ENCODE assay signal across 22 cellular contexts in genomic region chr7:151205749-151206148, GRCh38. TPM values are rescaled to one million over a fixed set of nuclear protein-coding genes. Genes with fewer than 3 reads are reported as not detected.
A peak's percentile ranks its signal among the peaks of the same experiment; 100 is the strongest.
DNase-seq lines count a peak whose midpoint lies in the region; ATAC-seq lines count a peak whose summit lies in the region.
"Had no signal": no experiment of that assay in that cellular context is flagged by ENCODE, and none has a peak within 500 bp of the region (broad histone marks: within the 10 kb centered on the region; RNA-seq: fewer than 3 reads in every experiment).

No MANE protein-coding gene starts in this region.

- POLR2A ChIA-PET in CD4-positive, alpha-beta memory T cell (lab: Charles Lee; ENCODE audit: partially characterized antibody): interaction anchor here (1.0 to 2.7 kb wide), 3 partner anchors 21 to 74 kb away, joined by 3 to 25 read pairs (median 8); partner anchors contain the start of gene ABCF2
- POLR2A ChIA-PET in T-cell (lab: Charles Lee): no interaction called here

- no peaks in the 10 kb centered on the region for H3K9me3 ChIP-seq in CD4-positive, CD25-positive, alpha-beta regulatory T cell (ENCODE audit: control insufficient read depth in 2 of 2, low read length in 2 of 2)
- H3K9me3 ChIP-seq in CD4-positive, alpha-beta memory T cell (ENCODE audit: control insufficient read depth in 1 of 2, low read length in 2 of 2): no peaks in the 10 kb centered on the region
- H3K9me3 ChIP-seq: BE2C, Peyer's patch had no signal

- H3K27ac ChIP-seq in CD4-positive, CD25-positive, alpha-beta regulatory T cell (ENCODE audit: insufficient read depth, low read length, poor library complexity, severe bottlenecking): no peak overlapping the region
- H3K27ac ChIP-seq in CD4-positive, alpha-beta memory T cell (ENCODE audit: low read depth, low read length): peak overlapping the region; percentile 57
- H3K27ac ChIP-seq: KMS-11 had no signal

- H3K4me3 Mint-ChIP-seq in CD4-positive, CD25-positive, alpha-beta regulatory T cell: peak overlapping the region in 2 of 4 donors; percentile 8 to 53
- H3K4me3 Mint-ChIP-seq in CD4-positive, alpha-beta memory T cell: peak overlapping the region in 4 of 8 donors; percentile 52 to 72 (median 56)
- H3K4me3 Mint-ChIP-seq in T-cell (peak overlapping the region in 1 of 3 donors; percentile 51), immature natural killer cell (peak overlapping the region in 3 of 5 donors; percentile 8 to 18 (median 10))

- no peaks in the 10 kb centered on the region for H3K9me3 Mint-ChIP-seq in CD4-positive, CD25-positive, alpha-beta regulatory T cell
- H3K9me3 Mint-ChIP-seq in CD4-positive, alpha-beta memory T cell: no peaks in the 10 kb centered on the region
- no peaks in the 10 kb centered on the region for H3K9me3 Mint-ChIP-seq in T-cell
- no peaks in the 10 kb centered on the region for H3K9me3 Mint-ChIP-seq in immature natural killer cell

- CTCF ChIA-PET in CD4-positive, alpha-beta memory T cell (lab: Charles Lee; ENCODE audit: partially characterized antibody): interaction anchor here (2.9 kb wide), 1 partner anchor 38 kb away, joined by 26 read pairs; no protein-coding TSS in a partner anchor
- CTCF ChIA-PET in T-cell (lab: Charles Lee): interaction anchor here in 1 of 2 donors (0.5 to 3.5 kb wide), 2 partner anchors 38 to 61 kb away, joined by 5 to 26 read pairs; no protein-coding TSS in a partner anchor

- H3K36me3 Mint-ChIP-seq in CD4-positive, CD25-positive, alpha-beta regulatory T cell: no peaks in the 10 kb centered on the region
- H3K36me3 Mint-ChIP-seq in CD4-positive, alpha-beta memory T cell: peaks cover 1 to 3% of the 10 kb centered on the region in 2 donors
- H3K36me3 Mint-ChIP-seq in T-cell (peaks cover 4% of the 10 kb centered on the region), immature natural killer cell (no peaks in the 10 kb centered on the region)

- no peak for ATAC-seq in CD4-positive, CD25-positive, alpha-beta regulatory T cell (ENCODE audit: low read depth in 2 of 2)
- no peak for ATAC-seq in T-cell (replicated peaks in 1 of 4)
- ATAC-seq in GM21576 (IDR thresholded peaks at IDR 0.05; ENCODE audit: unreplicated experiment): no peak
- ATAC-seq: SK-N-SH treated with all-trans-retinoic acid at 6 μM for 48 hours had no signal

- H3K36me3 ChIP-seq in CD4-positive, CD25-positive, alpha-beta regulatory T cell (ENCODE audit: control insufficient read depth, insufficient read depth, low read length): no peaks in the 10 kb centered on the region
- no peaks in the 10 kb centered on the region for H3K36me3 ChIP-seq in CD4-positive, alpha-beta memory T cell (ENCODE audit: insufficient read depth, low read length)
- H3K36me3 ChIP-seq: BE2C, Peyer's patch had no signal

- no peaks in the 10 kb centered on the region for H3K27me3 ChIP-seq in CD4-positive, CD25-positive, alpha-beta regulatory T cell (ENCODE audit: control insufficient read depth, insufficient read depth, low read length)
- H3K27me3 ChIP-seq in CD4-positive, alpha-beta memory T cell (ENCODE audit: insufficient read depth, low read length): no peaks in the 10 kb centered on the region
- H3K27me3 ChIP-seq: Peyer's patch had no signal

- peaks cover 10 to 22% (median 17%) of the 10 kb centered on the region in 4 donors for H3K4me1 Mint-ChIP-seq in CD4-positive, CD25-positive, alpha-beta regulatory T cell
- peaks cover 27 to 56% (median 40%) of the 10 kb centered on the region in 4 donors for H3K4me1 Mint-ChIP-seq in CD4-positive, alpha-beta memory T cell
- H3K4me1 Mint-ChIP-seq in T-cell: peaks cover 27 to 42% (median 29%) of the 10 kb centered on the region in 3 donors
- H3K4me1 Mint-ChIP-seq in immature natural killer cell: peaks cover 23 to 29% of the 10 kb centered on the region in 2 donors

- peaks cover 11% of the 10 kb centered on the region for H3K27me3 Mint-ChIP-seq in CD4-positive, CD25-positive, alpha-beta regulatory T cell
- H3K27me3 Mint-ChIP-seq in CD4-positive, alpha-beta memory T cell: no peaks in the 10 kb centered on the region
- H3K27me3 Mint-ChIP-seq in T-cell (peaks cover 0 to 4% of the 10 kb centered on the region in 2 donors), immature natural killer cell (ENCODE audit: low read depth in 3 of 3) (peaks cover 0 to 5% (median 4%) of the 10 kb centered on the region in 3 donors)

- intact Hi-C loops in CD4-positive, alpha-beta memory T cell (cut with micrococcal nuclease): loop anchor here (5.0 kb wide), 1 partner anchor 42 kb away; the partner anchor contains the start of gene SMARCD3

- no peak for DNase-seq in CD4-positive, CD25-positive, alpha-beta regulatory T cell
- no peak for DNase-seq in CD4-positive, alpha-beta memory T cell
- DNase-seq in T-cell (no peak), immature natural killer cell (no peak), HK-2 (ENCODE audit: unreplicated experiment) (no peak), MV-4-11 (lab: John Stamatoyannopoulos, UW) (no peak)
- DNase-seq: BE2C, Calu3, IMR-90, NCI-H1417 treated with DMSO at 0.1 percent for 48 hours, NCI-H187, NCI-H446, NCI-H526, Peyer's patch had no signal

- peak overlapping the region; percentile 23 to 94 (median 78) for H3K27ac Mint-ChIP-seq in CD4-positive, CD25-positive, alpha-beta regulatory T cell
- peak overlapping the region; percentile 30 to 99 (median 98) for H3K27ac Mint-ChIP-seq in CD4-positive, alpha-beta memory T cell
- peak overlapping the region; percentile 80 to 90 for H3K27ac Mint-ChIP-seq in T-cell
- peak overlapping the region in 1 of 6 donors; percentile 80 for H3K27ac Mint-ChIP-seq in immature natural killer cell

- no peak overlapping the region for H3K4me3 ChIP-seq in CD4-positive, CD25-positive, alpha-beta regulatory T cell (ENCODE audit: low read depth, low read length)
- no peak overlapping the region for H3K4me3 ChIP-seq in CD4-positive, alpha-beta memory T cell (ENCODE audit: low read length in 2 of 2)
- H3K4me3 ChIP-seq: Peyer's patch had no signal

- H3K4me1 ChIP-seq in CD4-positive, CD25-positive, alpha-beta regulatory T cell (ENCODE audit: control insufficient read depth, insufficient read depth, low read length, poor library complexity, severe bottlenecking): peaks cover 16% of the 10 kb centered on the region
- H3K4me1 ChIP-seq in CD4-positive, alpha-beta memory T cell (ENCODE audit: insufficient read depth, low read length): peaks cover 37% of the 10 kb centered on the region
- H3K4me1 ChIP-seq: BE2C, Peyer's patch had no signal

RNA-seq across cellular contexts. Expression of gene H2BK1, which starts 4.5 kb away (rescaled TPM):
- total RNA-seq in CD4-positive, CD25-positive, alpha-beta regulatory T cell: 3.8 TPM
- polyA plus RNA-seq in CD4-positive, CD25-positive, alpha-beta regulatory T cell: not detected
- total RNA-seq in CD4-positive, alpha-beta memory T cell: 1 to 10 TPM; 4.9 to 6.9 TPM
- polyA plus RNA-seq in CD4-positive, alpha-beta memory T cell: not detected
- total RNA-seq in T-cell: 1 to 10 TPM; 3.1 to 7.7 (median 5.1) TPM
- polyA plus RNA-seq in immature natural killer cell: not detected
- total RNA-seq: A673, Calu3, Daoy, HT1080, IMR-90, MCF 10A, OCI-LY7, Peyer's patch had no signal
- polyA plus RNA-seq: IMR-90 had no signal

RNA-seq across cellular contexts. Expression of gene ASB10, which starts 18.7 kb away (rescaled TPM):
- not detected for total RNA-seq in CD4-positive, CD25-positive, alpha-beta regulatory T cell
- not detected for polyA plus RNA-seq in CD4-positive, CD25-positive, alpha-beta regulatory T cell
- not detected for total RNA-seq in CD4-positive, alpha-beta memory T cell
- polyA plus RNA-seq in CD4-positive, alpha-beta memory T cell: not detected
- total RNA-seq in T-cell: not detected
- polyA plus RNA-seq in immature natural killer cell: not detected
- total RNA-seq: A673, Calu3, Daoy, HT1080, IMR-90, MCF 10A, OCI-LY7, Peyer's patch had no signal
- polyA plus RNA-seq: IMR-90 had no signal

RNA-seq across cellular contexts. Expression of gene ABCF2, which starts 21.3 kb away (rescaled TPM):
- 16.3 TPM for total RNA-seq in CD4-positive, CD25-positive, alpha-beta regulatory T cell
- polyA plus RNA-seq in CD4-positive, CD25-positive, alpha-beta regulatory T cell: 10 to 100 TPM; 25.9 to 31.4 (median 29.7) TPM
- 10 to 100 TPM; 31.4 to 35.7 TPM for total RNA-seq in CD4-positive, alpha-beta memory T cell
- 10 to 100 TPM; 33.0 to 37.3 TPM for polyA plus RNA-seq in CD4-positive, alpha-beta memory T cell
- total RNA-seq in T-cell: 10 to 100 TPM; 22.9 to 39.7 (median 38.8) TPM
- polyA plus RNA-seq in immature natural killer cell: 10 to 100 TPM; 24.2 to 35.4 (median 31.7) TPM

RNA-seq across cellular contexts. Expression of gene CHPF2, which starts 26.5 kb away (rescaled TPM):
- 38.8 TPM for total RNA-seq in CD4-positive, CD25-positive, alpha-beta regulatory T cell
- polyA plus RNA-seq in CD4-positive, CD25-positive, alpha-beta regulatory T cell: 10 to 100 TPM; 18.8 to 24.8 (median 23.0) TPM
- total RNA-seq in CD4-positive, alpha-beta memory T cell: 10 to 100 TPM; 52.2 to 52.3 TPM
- polyA plus RNA-seq in CD4-positive, alpha-beta memory T cell: 10 to 100 TPM; 25.3 to 28.6 TPM
- total RNA-seq in T-cell: 10 to 100 TPM; 34.2 to 66.1 (median 64.1) TPM
- 10 to 100 TPM; 23.0 to 39.2 (median 35.4) TPM for polyA plus RNA-seq in immature natural killer cell

RNA-seq across cellular contexts. Expression of gene GBX1, which starts 38.3 kb away (rescaled TPM):
- total RNA-seq in CD4-positive, CD25-positive, alpha-beta regulatory T cell: not detected
- polyA plus RNA-seq in CD4-positive, CD25-positive, alpha-beta regulatory T cell: not detected
- not detected for total RNA-seq in CD4-positive, alpha-beta memory T cell
- not detected for polyA plus RNA-seq in CD4-positive, alpha-beta memory T cell
- total RNA-seq in T-cell: not detected
- polyA plus RNA-seq in immature natural killer cell: not detected
- total RNA-seq: A673, Calu3, Daoy, HT1080, IMR-90, MCF 10A, OCI-LY7, Peyer's patch had no signal
- polyA plus RNA-seq: IMR-90 had no signal
